ENCODE assay signal across 8 cellular contexts in genomic region chr15:25439456-25439836, GRCh38. TPM values are rescaled to one million over a fixed set of nuclear protein-coding genes. Genes with fewer than 3 reads are reported as not detected.
A peak's percentile ranks its signal among the peaks of the same experiment; 100 is the strongest.
DNase-seq lines count a peak whose midpoint lies in the region; ATAC-seq and TF ChIP-seq lines count a peak whose summit lies in the region.

No MANE protein-coding gene starts in this region.

- no peak for ATAC-seq in SK-N-SH treated with all-trans-retinoic acid at 6 μM for 48 hours
- peak; percentile 3 for ATAC-seq in HG02610 (IDR thresholded peaks at IDR 0.05; ENCODE audit: unreplicated experiment)

- no peak for TF ChIP-seq RAD21 in SK-N-SH (IDR thresholded peaks at IDR 0.05; ENCODE audit: low read length)

- peak overlapping the region; percentile 97 for H3K27ac Mint-ChIP-seq in endodermal cell

- H3K4me3 Mint-ChIP-seq in endodermal cell = peak overlapping the region; percentile 91

- H3K9ac ChIP-seq in SK-N-SH = peak overlapping the region; percentile 83
- H3K9ac ChIP-seq in endodermal cell (ENCODE audit: extremely low read depth, low read length, poor library complexity, severe bottlenecking) = peak overlapping the region; percentile 96

- H3K4me1 Mint-ChIP-seq in endodermal cell = peaks cover 13% of the 10 kb centered on the region

- POLR2A ChIA-PET in SK-N-SH (lab: Yijun Ruan, JAX) (interaction anchor here (1.3 kb wide), 1 partner anchor 43 kb away, joined by 4 read pairs; no protein-coding TSS in a partner anchor), PC-9 (lab: Charles Lee; ENCODE audit: unreplicated experiment) (interaction anchor here (0.7 kb wide), 1 partner anchor 55 kb away, joined by 12 read pairs; no protein-coding TSS in a partner anchor)

- no peak for TF ChIP-seq EP300 in SK-N-SH (IDR thresholded peaks at IDR 0.05; ENCODE audit: borderline replicate concordance in 1 of 2, low read depth in 1 of 2, low read length in 1 of 2)

- TF ChIP-seq CTCF in SK-N-SH (IDR thresholded peaks at IDR 0.05) (no peak), PC-9 (conservative IDR thresholded peaks at IDR 0.05) (no peak), endodermal cell (conservative IDR thresholded peaks at IDR 0.05) (no peak)

- 16% methylated on average over 9 of the region's 12 CpGs for WGBS in SK-N-SH (ENCODE audit: low lambda C conversion rate)
- WGBS in endodermal cell (ENCODE audit: insufficient coverage in 1 of 2, insufficient read length in 1 of 2), 2 experiments = 17 to 18% methylated on average over 11 to 12 of the region's 12 CpGs

- no peaks in the 10 kb centered on the region for H3F3A ChIP-seq in SK-N-SH (replicated peaks; ENCODE audit: insufficient read depth)
- no peaks in the 10 kb centered on the region for H3F3A ChIP-seq in PC-9 (ENCODE audit: insufficient read depth, low read depth)

- H3K4me1 ChIP-seq in SK-N-SH (ENCODE audit: control insufficient read depth in 1 of 2, insufficient read depth in 2 of 2, low read depth in 1 of 2, low read length in 1 of 2) (peaks cover 2 to 10% of the 10 kb centered on the region in 2 experiments; a peak in 3 of 4 replicates), PC-9 (replicated peaks; ENCODE audit: insufficient read depth) (peaks cover 18% of the 10 kb centered on the region; the same call in 1 of the 2 replicates), endodermal cell (ENCODE audit: control insufficient read depth, insufficient read depth, low read length) (no peaks in the 10 kb centered on the region)

- peaks cover 6% of the 10 kb centered on the region for H3K36me3 Mint-ChIP-seq in endodermal cell (ENCODE audit: low read depth)

- H3K36me3 ChIP-seq in SK-N-SH (replicated peaks in 1 of 2; ENCODE audit: control insufficient read depth in 1 of 2, insufficient read depth in 2 of 2, low read length in 1 of 2) (peaks cover 2 to 9% of the 10 kb centered on the region in 2 experiments), PC-9 (ENCODE audit: low read depth) (no peaks in the 10 kb centered on the region), endodermal cell (ENCODE audit: control insufficient read depth, insufficient read depth, low read length) (peaks cover 6% of the 10 kb centered on the region)

- H2AFZ ChIP-seq in SK-N-SH (ENCODE audit: low read depth) = peak overlapping the region; percentile 98
- peak overlapping the region; percentile 99 for H2AFZ ChIP-seq in PC-9

- H3K4me2 ChIP-seq in SK-N-SH (peak overlapping the region; percentile 77), PC-9 (peak overlapping the region; percentile 75)

- H3K9me2 ChIP-seq in SK-N-SH (no peaks in the 10 kb centered on the region), PC-9 (ENCODE audit: insufficient read depth) (no peaks in the 10 kb centered on the region)

- CTCF ChIA-PET in SK-N-SH (lab: Yijun Ruan, JAX) = interaction anchor here (1.5 to 1.7 kb wide), 2 partner anchors 11 to 303 kb away, joined by 3 to 7 read pairs; no protein-coding TSS in a partner anchor
- CTCF ChIA-PET in PC-9 (lab: Charles Lee) = no interaction called here

- peak overlapping the region; percentile 73 to 92 for H3K27ac ChIP-seq in SK-N-SH (ENCODE audit: low read depth in 2 of 2, low read length in 1 of 2)
- H3K27ac ChIP-seq in PC-9 = peak overlapping the region; percentile 54
- H3K27ac ChIP-seq in endodermal cell (ENCODE audit: low read depth, low read length) = peak overlapping the region; percentile 93

- H4K20me1 ChIP-seq in SK-N-SH (ENCODE audit: insufficient read depth) = peaks cover 38% of the 10 kb centered on the region
- peaks cover 33% of the 10 kb centered on the region for H4K20me1 ChIP-seq in PC-9 (ENCODE audit: insufficient read depth)

- H3K27me3 ChIP-seq in SK-N-SH (ENCODE audit: insufficient read depth) (no peaks in the 10 kb centered on the region), PC-9 (ENCODE audit: insufficient read depth, low read depth) (no peaks in the 10 kb centered on the region), endodermal cell (ENCODE audit: control insufficient read depth, insufficient read depth, low read length, poor library complexity, severe bottlenecking) (no peaks in the 10 kb centered on the region)

- peaks cover 43% of the 10 kb centered on the region for H3K79me2 ChIP-seq in SK-N-SH (ENCODE audit: insufficient read depth)
- H3K79me2 ChIP-seq in PC-9 (ENCODE audit: low read depth) = peaks cover 43% of the 10 kb centered on the region

- intact Hi-C loops in PC-9 (cut with micrococcal nuclease; ENCODE audit: unreplicated experiment) = no loop called here

- peak overlapping the region; percentile 81 to 96 for H3K4me3 ChIP-seq in SK-N-SH (ENCODE audit: low read depth in 2 of 2, low read length in 1 of 2)
- H3K4me3 ChIP-seq in PC-9 = peak overlapping the region; percentile 92
- H3K4me3 ChIP-seq in endodermal cell (ENCODE audit: low read length) = peak overlapping the region; percentile 96

- no peaks in the 10 kb centered on the region for H3K9me3 Mint-ChIP-seq in endodermal cell

- DNase-seq in SK-N-SH = no peak
- no peak for DNase-seq in PC-9
- DNase-seq in endodermal cell = no peak
- DNase-seq in myocyte (ENCODE audit: low read depth) = peak; percentile 42
- no peak for DNase-seq in NCI-H345 (lab: John Stamatoyannopoulos, UW)
- no peak for DNase-seq in ureter (ENCODE audit: low spot score)

- BruUV-seq in PC-9 (replicated peaks; lab: Mats Ljungman, UMichigan) = TSS peak; percentile 91

- H3K27me3 Mint-ChIP-seq in endodermal cell (ENCODE audit: insufficient read depth) = no peaks in the 10 kb centered on the region

- H3K9me3 ChIP-seq in SK-N-SH (no peaks in the 10 kb centered on the region), PC-9 (ENCODE audit: insufficient read depth, low read depth) (no peaks in the 10 kb centered on the region), endodermal cell (ENCODE audit: control insufficient read depth, low read length) (no peaks in the 10 kb centered on the region)

TF ChIP-seq in SK-N-SH, 30 proteins besides CTCF, POLR2A, EP300 and RAD21 (continues in another document):
- TF ChIP-seq SIN3A (IDR thresholded peaks at IDR 0.05; ENCODE audit: borderline replicate concordance, low read depth, low read length) (no peak), MAX (IDR thresholded peaks at IDR 0.05; ENCODE audit: low read depth) (peak; percentile 20; the same call in 1 of the 2 replicates), USF2 (IDR thresholded peaks at IDR 0.05; ENCODE audit: borderline replicate concordance, low read depth, low read length) (no peak)

TF ChIP-seq in SK-N-SH treated with all-trans-retinoic acid at 6 μM for 48 hours, 23 proteins besides CTCF, POLR2A, EP300 and RAD21:
- TF ChIP-seq, protein P1, sequence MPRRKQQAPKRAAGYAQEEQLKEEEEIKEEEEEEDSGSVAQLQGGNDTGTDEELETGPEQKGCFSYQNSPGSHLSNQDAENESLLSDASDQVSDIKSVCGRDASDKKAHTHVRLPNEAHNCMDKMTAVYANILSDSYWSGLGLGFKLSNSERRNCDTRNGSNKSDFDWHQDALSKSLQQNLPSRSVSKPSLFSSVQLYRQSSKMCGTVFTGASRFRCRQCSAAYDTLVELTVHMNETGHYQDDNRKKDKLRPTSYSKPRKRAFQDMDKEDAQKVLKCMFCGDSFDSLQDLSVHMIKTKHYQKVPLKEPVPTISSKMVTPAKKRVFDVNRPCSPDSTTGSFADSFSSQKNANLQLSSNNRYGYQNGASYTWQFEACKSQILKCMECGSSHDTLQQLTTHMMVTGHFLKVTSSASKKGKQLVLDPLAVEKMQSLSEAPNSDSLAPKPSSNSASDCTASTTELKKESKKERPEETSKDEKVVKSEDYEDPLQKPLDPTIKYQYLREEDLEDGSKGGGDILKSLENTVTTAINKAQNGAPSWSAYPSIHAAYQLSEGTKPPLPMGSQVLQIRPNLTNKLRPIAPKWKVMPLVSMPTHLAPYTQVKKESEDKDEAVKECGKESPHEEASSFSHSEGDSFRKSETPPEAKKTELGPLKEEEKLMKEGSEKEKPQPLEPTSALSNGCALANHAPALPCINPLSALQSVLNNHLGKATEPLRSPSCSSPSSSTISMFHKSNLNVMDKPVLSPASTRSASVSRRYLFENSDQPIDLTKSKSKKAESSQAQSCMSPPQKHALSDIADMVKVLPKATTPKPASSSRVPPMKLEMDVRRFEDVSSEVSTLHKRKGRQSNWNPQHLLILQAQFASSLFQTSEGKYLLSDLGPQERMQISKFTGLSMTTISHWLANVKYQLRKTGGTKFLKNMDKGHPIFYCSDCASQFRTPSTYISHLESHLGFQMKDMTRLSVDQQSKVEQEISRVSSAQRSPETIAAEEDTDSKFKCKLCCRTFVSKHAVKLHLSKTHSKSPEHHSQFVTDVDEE (CRISPR knock-in tag; IDR thresholded peaks at IDR 0.05) = no peak
- TF ChIP-seq ZFP3 (CRISPR knock-in tag; IDR thresholded peaks at IDR 0.05) = no peak

RNA-seq across cellular contexts. Expression of gene UBE3A, which starts 0.6 kb away (rescaled TPM):
- 9.7 and 11.3 TPM in 2 replicates for polyA plus RNA-seq in SK-N-SH (2012; rRNA removed)
- 11.6 and 18.0 TPM in 2 replicates for polyA plus RNA-seq in SK-N-SH (2012; cell fraction: cytosol; rRNA removed)
- 17.4 and 25.7 TPM in 2 replicates for polyA plus RNA-seq in SK-N-SH (2012; cell fraction: nucleus; rRNA removed)
- total RNA-seq in PC-9 (2021) (65.2 and 69.8 TPM in 2 replicates), endodermal cell (100 to 1,000 TPM in 1 of 2 donors, 10 to 100 TPM in 1; 92.2 to 101 TPM), myocyte (103 and 106 TPM in 2 replicates), ureter (123 TPM)
- 74.1 TPM for polyA plus RNA-seq in endodermal cell (2013, experiment 1 of 2)
- 63.8 TPM for polyA plus RNA-seq in endodermal cell (2013, experiment 2 of 2)
- 31.1 TPM for polyA plus RNA-seq in myocyte (2012)
